7 cellular contexts compared by ENCODE assay signal in genomic region chr1:156661932-156662587, GRCh38.
DNase-seq lines count a peak whose midpoint lies in the region; ATAC-seq and TF ChIP-seq lines count a peak whose summit lies in the region.

No MANE protein-coding gene starts in this region.

- no peaks in the 10 kb centered on the region for H3K9me3 ChIP-seq in HAP-1

- DNase-seq in HL-60 (ENCODE audit: low read depth in 1 of 2, low spot score in 1 of 2) (peak in 1 of 2 experiments; percentile 41), UCSD-AML1 (lab: John Stamatoyannopoulos, UW; ENCODE audit: unreplicated experiment) (peak; percentile 50), hypothalamus (lab: John Stamatoyannopoulos, UW) (peak in 41 of 51 donors; percentile 28 to 85 (median 60)), superior temporal gyrus (ENCODE audit: extremely low spot score) (peak; percentile 82), HAP-1 (ENCODE audit: low spot score in 2 of 2) (no peak), NCI-H187 (lab: John Stamatoyannopoulos, UW) (no peak)

- H3K36me3 ChIP-seq in HAP-1 (replicated peaks), result no peaks in the 10 kb centered on the region; the same call in 1 of the 2 replicates

- ATAC-seq in HG03460 (IDR thresholded peaks at IDR 0.05; ENCODE audit: unreplicated experiment), result no peak

- no peak for TF ChIP-seq CTCF in HL-60 (IDR thresholded peaks at IDR 0.05; ENCODE audit: insufficient read depth, low read length)

- H3K4me3 ChIP-seq in HL-60 (replicated peaks; ENCODE audit: insufficient read depth, low read length) (no peak overlapping the region), HAP-1 (no peak overlapping the region)

- H3K27me3 ChIP-seq in HL-60 (ENCODE audit: insufficient read depth, poor library complexity, severe bottlenecking) (peaks cover 1% of the 10 kb centered on the region), HAP-1 (ENCODE audit: low read depth) (no peaks in the 10 kb centered on the region)

- peak overlapping the region; percentile 67 for H3K27ac ChIP-seq in HL-60 (replicated peaks)

- H3K4me1 ChIP-seq in HAP-1, result peaks cover 39% of the 10 kb centered on the region

- in situ Hi-C loops in HAP-1 (cut with MboI; ENCODE audit: low sequenced_read_pairs), result no loop called here

Comparison
In these comparisons a context has a peak if more than half of its experiments do, and no peak if none do; other contexts are left out.
1. DNase-seq: peak in UCSD-AML1 (single experiment), hypothalamus (41 of 51) and superior temporal gyrus (single experiment); none in HAP-1 (0 of 2) and NCI-H187 (0 of 2).